Comparison of ENCODE assay signal across 8 cellular contexts in the genomic region with DNA sequence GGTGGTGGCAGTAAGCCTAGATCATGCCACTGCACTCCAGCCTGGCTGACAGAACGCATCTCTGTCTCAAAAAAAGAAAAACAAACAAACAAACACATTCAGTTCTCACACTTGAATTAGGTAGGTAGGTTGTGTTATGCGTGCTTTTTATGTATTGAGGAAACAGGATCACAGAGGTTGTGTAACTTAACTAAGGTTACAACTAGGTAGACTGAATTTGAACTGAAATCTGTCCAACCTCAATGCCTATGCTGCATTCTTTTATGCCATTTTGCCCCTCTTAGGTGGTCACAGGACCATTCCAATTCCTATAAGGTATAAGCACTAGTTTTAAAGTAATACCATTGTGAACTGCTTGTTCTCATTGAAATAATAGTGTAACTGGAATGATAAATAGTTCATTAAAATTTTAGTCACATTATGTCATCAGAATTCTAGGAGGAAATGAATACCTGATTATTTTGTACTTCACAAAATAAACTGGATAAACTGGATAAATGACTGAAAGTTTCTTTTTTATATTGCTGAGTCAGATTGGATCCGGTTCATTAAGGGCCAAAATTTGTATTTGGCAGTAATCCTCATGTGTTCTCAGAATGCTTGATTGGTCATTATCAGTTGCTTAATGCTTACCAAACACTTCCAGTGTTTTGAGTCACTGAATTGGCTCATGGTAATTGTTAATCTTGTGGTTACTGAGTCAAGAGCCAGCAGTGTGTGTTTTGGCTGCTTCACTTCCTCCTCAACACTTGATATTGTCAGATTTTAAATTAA. TPM values are rescaled to one million over a fixed set of nuclear protein-coding genes. Genes with fewer than 3 reads are reported as not detected.
DNase-seq lines count a peak whose midpoint lies in the region; ATAC-seq and TF ChIP-seq lines count a peak whose summit lies in the region.

No MANE protein-coding gene starts in this region.

- ATAC-seq in HG03196 (IDR thresholded peaks at IDR 0.05; ENCODE audit: unreplicated experiment) (peak; percentile 93), GM21381 (IDR thresholded peaks at IDR 0.05; ENCODE audit: unreplicated experiment) (no peak)

- H3K27ac ChIP-seq in effector memory CD4-positive, alpha-beta T cell (ENCODE audit: insufficient read depth, low read length, poor library complexity, severe bottlenecking) = no peak overlapping the region

- no peak overlapping the region for H3K4me3 ChIP-seq in effector memory CD4-positive, alpha-beta T cell (ENCODE audit: insufficient read depth, low read depth, low read length, poor library complexity, severe bottlenecking)

- H3K4me1 ChIP-seq in effector memory CD4-positive, alpha-beta T cell (ENCODE audit: control insufficient read depth, insufficient read depth, low read length, poor library complexity, severe bottlenecking) = peaks cover 6% of the 10 kb centered on the region

- peaks cover 7% of the 10 kb centered on the region for H3K36me3 Mint-ChIP-seq in mesothelial cell of epicardium

- peak overlapping the region; percentile 89 for H3K27ac Mint-ChIP-seq in mesothelial cell of epicardium

- H3K9me3 ChIP-seq in effector memory CD4-positive, alpha-beta T cell (ENCODE audit: control insufficient read depth, low read length) = no peaks in the 10 kb centered on the region

- peaks cover 21% of the 10 kb centered on the region for H3K4me1 Mint-ChIP-seq in mesothelial cell of epicardium

- H3K27me3 Mint-ChIP-seq in mesothelial cell of epicardium (ENCODE audit: low read depth) = no peaks in the 10 kb centered on the region

- H3K9me3 Mint-ChIP-seq in mesothelial cell of epicardium = no peaks in the 10 kb centered on the region

- no peaks in the 10 kb centered on the region for H3K27me3 ChIP-seq in effector memory CD4-positive, alpha-beta T cell (replicated peaks; ENCODE audit: control insufficient read depth, insufficient read depth, low read length, poor library complexity, severe bottlenecking)

- no peak for TF ChIP-seq CTCF in mesothelial cell of epicardium (IDR thresholded peaks at IDR 0.05; ENCODE audit: unreplicated experiment)

- DNase-seq in stimulated activated CD4-positive, alpha-beta T cell treated with anti-CD3 and anti-CD28 coated beads, Interleukin-4, amount 100 ng/mL, for 24 hours = peak; percentile 31
- DNase-seq in stimulated activated CD4-positive, alpha-beta T cell treated with anti-CD3 and anti-CD28 coated beads, Interleukin-15, amount 100 ng/mL, for 24 hours = no peak
- peak; percentile 97 for DNase-seq in RKO (ENCODE audit: low spot score)
- DNase-seq in dermis microvascular lymphatic vessel endothelial cell (ENCODE audit: low read depth in 2 of 2) = peak; percentile 22 to 89
- DNase-seq in mesothelial cell of epicardium (ENCODE audit: low spot score in 2 of 2, unreplicated experiment in 2 of 2) = no peak
- DNase-seq in effector memory CD4-positive, alpha-beta T cell = no peak

- peaks cover 7% of the 10 kb centered on the region for H3K36me3 ChIP-seq in effector memory CD4-positive, alpha-beta T cell (ENCODE audit: control insufficient read depth, insufficient read depth, low read length)

- H3K4me3 Mint-ChIP-seq in mesothelial cell of epicardium = no peak overlapping the region

RNA-seq across cellular contexts. Expression of a gene that starts 7.1 kb away (rescaled TPM):
- 22.3 and 27.6 TPM in 2 replicates for total RNA-seq in dermis microvascular lymphatic vessel endothelial cell
- total RNA-seq in mesothelial cell of epicardium = 37.0 to 40.1 TPM (median 38.0 TPM) in 3 replicates

RNA-seq across cellular contexts. Expression of a gene that starts 59.5 kb away (rescaled TPM):
- total RNA-seq in dermis microvascular lymphatic vessel endothelial cell (17.2 and 23.1 TPM in 2 replicates), mesothelial cell of epicardium (35.2 to 38.1 TPM (median 35.8 TPM) in 3 replicates)

Comparison
In these comparisons a context has a peak if more than half of its experiments do, and no peak if none do; other contexts are left out.
1. DNase-seq: peak in stimulated activated CD4-positive, alpha-beta T cell treated with anti-CD3 and anti-CD28 coated beads, Interleukin-4, amount 100 ng/mL, for 24 hours (single experiment), RKO (single experiment) and dermis microvascular lymphatic vessel endothelial cell (2 of 2); none in stimulated activated CD4-positive, alpha-beta T cell treated with anti-CD3 and anti-CD28 coated beads, Interleukin-15, amount 100 ng/mL, for 24 hours (single experiment), mesothelial cell of epicardium (0 of 2) and effector memory CD4-positive, alpha-beta T cell (0 of 3).